In the genomic region with DNA sequence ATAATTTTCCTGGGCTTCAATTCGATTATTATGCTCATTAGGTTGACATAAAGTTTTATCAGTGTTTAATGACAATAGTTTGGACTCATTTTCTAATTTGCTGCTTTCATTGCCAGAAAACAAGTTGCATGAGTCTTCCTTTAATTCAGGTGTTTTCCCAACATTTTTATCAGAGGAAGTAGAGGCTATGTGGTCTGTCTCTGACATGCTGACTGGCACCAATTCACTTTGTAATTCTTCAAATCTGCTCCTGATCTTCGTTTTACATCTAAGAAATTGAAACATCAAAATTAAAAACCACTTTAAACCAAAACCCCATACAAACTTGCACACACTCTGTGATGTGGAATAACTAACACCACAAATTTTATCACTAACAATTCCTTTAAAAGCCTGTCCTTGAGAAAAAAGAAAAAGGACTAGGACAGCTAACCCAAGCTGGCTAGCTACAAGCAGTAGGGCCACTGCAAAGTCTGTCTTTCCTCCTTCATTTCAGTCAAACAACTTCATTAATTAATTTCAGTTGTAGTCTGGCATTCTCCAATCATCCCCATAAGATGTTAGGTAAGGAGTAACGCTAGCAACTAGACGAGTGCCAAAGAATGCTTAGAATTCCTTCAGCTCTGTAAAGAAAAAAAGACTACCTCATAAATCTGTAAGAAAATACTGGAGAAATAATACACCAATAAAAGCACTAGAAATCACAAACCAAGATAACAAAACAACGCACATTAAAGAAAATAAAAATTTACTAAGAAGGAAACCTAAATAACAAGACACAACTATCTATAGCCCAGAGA, we compare ENCODE assay signal across 18 cellular contexts. TPM values are rescaled to one million over a fixed set of nuclear protein-coding genes. Genes with fewer than 3 reads are reported as not detected.
A peak's percentile ranks its signal among the peaks of the same experiment; 100 is the strongest.
DNase-seq lines count a peak whose midpoint lies in the region; FAIRE-seq and TF ChIP-seq lines count a peak whose summit lies in the region.
"Had no signal": no experiment of that assay in that cellular context is flagged by ENCODE, and none has a peak within 500 bp of the region (broad histone marks: within the 10 kb centered on the region; RNA-seq: fewer than 3 reads in every experiment).

No MANE protein-coding gene starts in this region.

- H3K4me3 Mint-ChIP-seq in HFFc6 (no peak overlapping the region), nephron (no peak overlapping the region)
- H3K4me3 Mint-ChIP-seq: activated B cell treated with CpG ODN at 0.5 μM for 24 hours, B cell had no signal

- no peaks in the 10 kb centered on the region for H3K27me3 Mint-ChIP-seq in HFFc6 (ENCODE audit: insufficient read depth)
- H3K27me3 Mint-ChIP-seq in nephron (ENCODE audit: low read depth): no peaks in the 10 kb centered on the region
- H3K27me3 Mint-ChIP-seq: activated B cell treated with CpG ODN at 0.5 μM for 24 hours; B cell; naive thymus-derived CD8-positive, alpha-beta T cell had no signal

- FAIRE-seq in RCC 7860 (lab: Jason Lieb, UNC): no peak

- peak overlapping the region; percentile 60 for H3K27ac Mint-ChIP-seq in HFFc6
- peak overlapping the region; percentile 21 to 58 (median 37) for H3K27ac Mint-ChIP-seq in nephron
- H3K27ac Mint-ChIP-seq: activated B cell treated with CpG ODN at 0.5 μM for 24 hours, B cell had no signal

- no peak overlapping the region for H3K4me3 ChIP-seq in AG09309 (ENCODE audit: control insufficient read depth, low read depth, low read length)
- H3K4me3 ChIP-seq: SJCRH30 had no signal

- H3K4me1 Mint-ChIP-seq in HFFc6 (ENCODE audit: low read depth) (peaks cover 18% of the 10 kb centered on the region), nephron (peaks cover 18% of the 10 kb centered on the region)

- TF ChIP-seq CTCF in AG09309 (IDR thresholded peaks at IDR 0.05; ENCODE audit: control insufficient read depth, insufficient read depth, low read depth, low read length, missing control alignments) (no peak), HFFc6 (IDR thresholded peaks at IDR 0.05) (no peak), nephron (IDR thresholded peaks at IDR 0.05; ENCODE audit: unreplicated experiment in 3 of 3) (no peak)

- DNase-seq in AG09309 (ENCODE audit: low read depth): peak; percentile 46
- DNase-seq in HFFc6: no peak
- DNase-seq in dermis blood vessel endothelial cell: peak; percentile 5
- DNase-seq in HuH-7.5 (ENCODE audit: low spot score): no peak
- DNase-seq in stimulated activated CD4-positive, alpha-beta T cell treated with anti-CD3 and anti-CD28 coated beads, Interleukin-2, amount 100 ng/mL, for 24 hours: no peak
- no peak for DNase-seq in NCI-H446 (lab: John Stamatoyannopoulos, UW)
- DNase-seq in RCC 7860 (ENCODE audit: low spot score): no peak
- DNase-seq: activated B cell treated with CpG ODN at 0.5 μM for 24 hours; caudate nucleus; GDM1; HCEC 1CT; naive thymus-derived CD8-positive, alpha-beta T cell; NCI-H1694; NCI-H774; SJCRH30; stimulated activated CD4-positive, alpha-beta T cell treated with anti-CD3 and anti-CD28 coated beads, Interleukin-12 subunit alpha, Interleukin-12 subunit beta, amount 100 ng/mL, for 4 hours had no signal

- H3K9me3 Mint-ChIP-seq in HFFc6: peaks cover under 1% of the 10 kb centered on the region; the same call in 1 of the 2 replicates
- H3K9me3 Mint-ChIP-seq in nephron: peaks cover 3% of the 10 kb centered on the region
- H3K9me3 Mint-ChIP-seq: activated B cell treated with CpG ODN at 0.5 μM for 24 hours had no signal

- H3K36me3 Mint-ChIP-seq in HFFc6 (ENCODE audit: low read depth) (peaks cover 26% of the 10 kb centered on the region), nephron (ENCODE audit: low read depth) (peaks cover 44% of the 10 kb centered on the region)

RNA-seq across cellular contexts. Expression of a gene that starts 10.7 kb away (rescaled TPM):
- total RNA-seq in HFFc6 (2021; fragmentation: NEBNext Ultra II Directional; extraction: Animal tissue kit (Norgen Biotek cat#: 25700)): 10 to 100 TPM; 10.9 to 14.7 (median 12.6) TPM
- 21.6 and 24.3 TPM in 2 replicates for total RNA-seq in dermis blood vessel endothelial cell

RNA-seq across cellular contexts. Expression of a gene that starts 15.9 kb away (rescaled TPM):
- total RNA-seq in HFFc6 (2021; fragmentation: NEBNext Ultra II Directional; extraction: Animal tissue kit (Norgen Biotek cat#: 25700)): not detected
- under 0.01 TPM in 2 replicates for total RNA-seq in dermis blood vessel endothelial cell

Comparison
In these comparisons a context has a peak if more than half of its experiments do, and no peak if none do; other contexts are left out.
1. DNase-seq: peak in AG09309 (single experiment) and dermis blood vessel endothelial cell (single experiment); none in HFFc6 (single experiment), HuH-7.5 (single experiment), stimulated activated CD4-positive, alpha-beta T cell treated with anti-CD3 and anti-CD28 coated beads, Interleukin-2, amount 100 ng/mL, for 24 hours (0 of 2), NCI-H446 (0 of 2) and RCC 7860 (single experiment).